1 cellular context compared by ENCODE assay signal in the genomic region with DNA sequence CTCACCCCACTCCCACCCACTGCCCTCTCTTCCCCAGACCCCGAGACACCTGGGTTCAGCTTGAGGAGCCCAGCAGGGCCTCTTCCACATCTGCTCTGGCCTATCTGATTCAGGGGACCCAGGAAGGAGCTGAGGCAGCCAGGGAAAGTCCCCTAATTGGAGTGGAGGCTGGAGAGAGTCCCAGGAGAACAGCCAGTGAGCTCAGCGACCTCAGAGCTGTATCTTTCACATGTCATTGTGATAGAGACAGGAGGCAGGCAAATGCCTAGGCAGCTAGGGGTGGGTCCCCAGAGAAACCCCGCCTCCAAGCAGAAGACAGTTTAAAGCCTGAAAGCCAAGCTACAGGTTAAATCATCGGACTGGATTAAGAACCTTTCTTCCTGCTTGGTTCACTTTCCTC.
TF ChIP-seq lines count a peak whose summit lies in the region.

No MANE protein-coding gene starts in this region.

TF ChIP-seq in K562, 482 proteins besides CTCF, POLR2A, EP300 and RAD21 (continued from another document):
- TF ChIP-seq, protein P1, sequence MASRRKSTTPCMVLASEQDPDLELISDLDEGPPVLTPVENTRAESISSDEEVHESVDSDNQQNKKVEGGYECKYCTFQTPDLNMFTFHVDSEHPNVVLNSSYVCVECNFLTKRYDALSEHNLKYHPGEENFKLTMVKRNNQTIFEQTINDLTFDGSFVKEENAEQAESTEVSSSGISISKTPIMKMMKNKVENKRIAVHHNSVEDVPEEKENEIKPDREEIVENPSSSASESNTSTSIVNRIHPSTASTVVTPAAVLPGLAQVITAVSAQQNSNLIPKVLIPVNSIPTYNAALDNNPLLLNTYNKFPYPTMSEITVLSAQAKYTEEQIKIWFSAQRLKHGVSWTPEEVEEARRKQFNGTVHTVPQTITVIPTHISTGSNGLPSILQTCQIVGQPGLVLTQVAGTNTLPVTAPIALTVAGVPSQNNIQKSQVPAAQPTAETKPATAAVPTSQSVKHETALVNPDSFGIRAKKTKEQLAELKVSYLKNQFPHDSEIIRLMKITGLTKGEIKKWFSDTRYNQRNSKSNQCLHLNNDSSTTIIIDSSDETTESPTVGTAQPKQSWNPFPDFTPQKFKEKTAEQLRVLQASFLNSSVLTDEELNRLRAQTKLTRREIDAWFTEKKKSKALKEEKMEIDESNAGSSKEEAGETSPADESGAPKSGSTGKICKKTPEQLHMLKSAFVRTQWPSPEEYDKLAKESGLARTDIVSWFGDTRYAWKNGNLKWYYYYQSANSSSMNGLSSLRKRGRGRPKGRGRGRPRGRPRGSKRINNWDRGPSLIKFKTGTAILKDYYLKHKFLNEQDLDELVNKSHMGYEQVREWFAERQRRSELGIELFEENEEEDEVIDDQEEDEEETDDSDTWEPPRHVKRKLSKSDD (conservative IDR thresholded peaks at IDR 0.05; ENCODE audit: low read length): no peak
- TF ChIP-seq MEIS2 (IDR thresholded peaks at IDR 0.05; ENCODE audit: partially characterized antibody): no peak
TF ChIP-seq in K562: peak in this region for 0.
